Comparison of ENCODE assay signal across 1 cellular context in the genomic region with DNA sequence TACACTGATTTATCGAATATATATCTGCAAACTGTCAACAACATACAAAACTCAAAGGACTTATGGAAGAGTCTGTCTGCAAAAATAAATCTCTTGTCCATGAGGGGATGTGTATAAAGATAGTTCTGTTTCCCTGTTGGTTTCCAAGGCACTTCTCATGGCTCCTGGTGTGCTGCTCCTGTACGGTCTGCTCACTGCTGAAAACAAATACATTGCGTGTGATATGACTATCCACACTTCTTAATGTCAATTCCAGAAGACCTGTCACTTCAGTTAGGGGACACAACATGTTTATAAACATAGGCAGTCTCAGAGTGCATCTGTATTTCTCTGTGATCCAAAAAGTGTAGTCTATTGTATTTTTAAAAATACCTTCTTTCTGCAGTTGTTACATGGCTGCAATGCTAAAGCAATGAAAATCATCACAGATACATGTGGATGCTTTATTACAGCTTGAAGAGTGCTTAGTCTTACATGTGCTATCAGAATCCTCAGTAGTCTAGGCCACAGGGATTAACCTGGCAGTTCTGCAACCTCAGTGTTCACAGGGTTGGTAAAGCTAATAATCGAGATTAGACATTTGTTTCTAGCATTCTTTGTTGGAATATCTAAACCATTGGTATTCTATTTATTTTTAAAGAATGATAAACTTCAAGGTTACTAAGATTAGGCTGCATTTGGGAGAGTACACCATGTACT.
TF ChIP-seq lines count a peak whose summit lies in the region.

No MANE protein-coding gene starts in this region.

TF ChIP-seq in HepG2, 621 proteins besides CTCF, POLR2A, EP300 and RAD21:
- TF ChIP-seq ARNT2 (CRISPR knock-in tag; IDR thresholded peaks at IDR 0.05; ENCODE audit: low read depth), result no peak
- no peak for TF ChIP-seq ZNF883 (CRISPR knock-in tag; IDR thresholded peaks at IDR 0.05; ENCODE audit: not compliant biosample characterization)
- TF ChIP-seq RBM22 (optimal IDR thresholded peaks at IDR 0.05; ENCODE audit: low read length), result peak; percentile 59
TF ChIP-seq in HepG2: peak in this region for 1.
